In genomic region chr20:17680836-17681740, GRCh38 we compare ENCODE assay signal across 8 cellular contexts. TPM values are rescaled to one million over a fixed set of nuclear protein-coding genes. Genes with fewer than 3 reads are reported as not detected.
DNase-seq lines count a peak whose midpoint lies in the region; ATAC-seq and TF ChIP-seq lines count a peak whose summit lies in the region.

No MANE protein-coding gene starts in this region.

- no peaks in the 10 kb centered on the region for H3K9me2 ChIP-seq in PC-9 (ENCODE audit: insufficient read depth)

- no peak for TF ChIP-seq POLR2A in esophagus squamous epithelium (IDR thresholded peaks at IDR 0.05)

- peak; percentile 38; the same call in 1 of the 2 replicates for TF ChIP-seq CTCF in PC-9 (conservative IDR thresholded peaks at IDR 0.05)
- TF ChIP-seq CTCF in esophagus squamous epithelium (IDR thresholded peaks at IDR 0.05) = peak; percentile 24 to 91 (median 82)

- ATAC-seq in GM19043 (IDR thresholded peaks at IDR 0.05; ENCODE audit: low read depth, unreplicated experiment) (peak; percentile 31), HG03439 (IDR thresholded peaks at IDR 0.05; ENCODE audit: unreplicated experiment) (peak; percentile 46)
- peak; percentile 50 to 56 for ATAC-seq in activated T-cell treated with anti-CD3 and anti-CD28 coated beads, Interleukin-2, amount 50 U/mL, for 72 hours (replicated peaks in 1 of 2)

- H3K4me1 ChIP-seq in BLaER1 (peaks cover 32% of the 10 kb centered on the region), PC-9 (replicated peaks; ENCODE audit: insufficient read depth) (peaks cover 24% of the 10 kb centered on the region), esophagus squamous epithelium (peaks cover 11 to 47% (median 15%) of the 10 kb centered on the region in 3 donors)

- CTCF ChIA-PET in PC-9 (lab: Charles Lee) = interaction anchor here (0.5 to 1.0 kb wide), 2 partner anchors 258 to 608 kb away, joined by 3 to 8 read pairs; no protein-coding TSS in a partner anchor

- H3F3A ChIP-seq in PC-9 (ENCODE audit: insufficient read depth, low read depth) = peaks cover 16% of the 10 kb centered on the region

- POLR2A ChIA-PET in PC-9 (lab: Charles Lee; ENCODE audit: unreplicated experiment) = interaction anchor here (0.5 kb wide), 1 partner anchor 215 kb away, joined by 5 read pairs; no protein-coding TSS in a partner anchor

- H3K36me3 ChIP-seq in BLaER1 = peaks cover 33% of the 10 kb centered on the region
- H3K36me3 ChIP-seq in PC-9 (ENCODE audit: low read depth) = peaks cover 7% of the 10 kb centered on the region; the same call in 1 of the 2 replicates
- H3K36me3 ChIP-seq in esophagus squamous epithelium = peaks cover 0 to 32% (median 0%) of the 10 kb centered on the region in 3 donors

- no peaks in the 10 kb centered on the region for H3K9me3 Mint-ChIP-seq in activated T-cell treated with anti-CD3 and anti-CD28 coated beads, Interleukin-2, amount 50 U/mL, for 72 hours

- no peak overlapping the region for H3K27ac Mint-ChIP-seq in activated T-cell treated with anti-CD3 and anti-CD28 coated beads, Interleukin-2, amount 50 U/mL, for 72 hours

- H3K9me3 ChIP-seq in BLaER1 (no peaks in the 10 kb centered on the region), PC-9 (ENCODE audit: insufficient read depth, low read depth) (no peaks in the 10 kb centered on the region), esophagus squamous epithelium (no peaks in the 10 kb centered on the region)

- H3K27ac ChIP-seq in BLaER1 (peak overlapping the region; percentile 91), PC-9 (peak overlapping the region; percentile 87), esophagus squamous epithelium (peak overlapping the region; percentile 92 to 99 (median 98))

- H3K4me2 ChIP-seq in BLaER1 = peak overlapping the region; percentile 97
- peak overlapping the region; percentile 88 for H3K4me2 ChIP-seq in PC-9

- peaks cover 47% of the 10 kb centered on the region for H3K79me2 ChIP-seq in PC-9 (ENCODE audit: low read depth)

- peaks cover 15% of the 10 kb centered on the region for H3K4me1 Mint-ChIP-seq in activated T-cell treated with anti-CD3 and anti-CD28 coated beads, Interleukin-2, amount 50 U/mL, for 72 hours (ENCODE audit: low read depth)

- peaks cover 27% of the 10 kb centered on the region for H3K27me3 Mint-ChIP-seq in activated T-cell treated with anti-CD3 and anti-CD28 coated beads, Interleukin-2, amount 50 U/mL, for 72 hours (ENCODE audit: low read depth)

- WGBS in esophagus squamous epithelium, 2 donors = 0% methylated on average over 5 of the region's 112 CpGs; no CpG with 5 or more reads in 1 of the 2 donors

- H3K27me3 ChIP-seq in BLaER1 = no peaks in the 10 kb centered on the region
- H3K27me3 ChIP-seq in PC-9 (ENCODE audit: insufficient read depth, low read depth) = peaks cover 29% of the 10 kb centered on the region
- H3K27me3 ChIP-seq in esophagus squamous epithelium = peaks cover 0 to 14% (median 0%) of the 10 kb centered on the region in 4 donors

- peak overlapping the region; percentile 88 for H3K4me3 ChIP-seq in BLaER1
- H3K4me3 ChIP-seq in PC-9 = peak overlapping the region; percentile 66
- peak overlapping the region; percentile 75 to 96 (median 85) for H3K4me3 ChIP-seq in esophagus squamous epithelium

- peak overlapping the region; percentile 77 to 78 for H3K4me3 Mint-ChIP-seq in activated T-cell treated with anti-CD3 and anti-CD28 coated beads, Interleukin-2, amount 50 U/mL, for 72 hours

- intact Hi-C loops in PC-9 (cut with micrococcal nuclease; ENCODE audit: unreplicated experiment) (loop anchor here (1.0 to 5.0 kb wide), 4 partner anchors 124 to 258 kb away; no protein-coding TSS in a partner anchor), esophagus squamous epithelium (cut with DNase I) (loop anchor here (5.0 kb wide), 1 partner anchor 216 kb away; no protein-coding TSS in a partner anchor)

- H3K9ac ChIP-seq in BLaER1 = peak overlapping the region; percentile 94

- peaks cover 2% of the 10 kb centered on the region in 2 donors for H3K36me3 Mint-ChIP-seq in activated T-cell treated with anti-CD3 and anti-CD28 coated beads, Interleukin-2, amount 50 U/mL, for 72 hours (ENCODE audit: insufficient read depth in 2 of 2)

- no TSS peak for BruUV-seq in PC-9 (replicated peaks; lab: Mats Ljungman, UMichigan)

- DNase-seq in PC-9 (peak; percentile 40 to 85), esophagus squamous epithelium (lab: John Stamatoyannopoulos, UW) (peak; percentile 15), myocyte (ENCODE audit: low read depth) (peak; percentile 81)
- DNase-seq in activated T-cell treated with anti-CD3 and anti-CD28 coated beads, Interleukin-2, amount 50 U/mL, for 72 hours = peak; percentile 84 to 88
- peak; percentile 27 to 73 for DNase-seq in stimulated activated CD8-positive, alpha-beta memory T cell treated with anti-CD3 and anti-CD28 coated beads, Interleukin-7, amount 100 ng/mL, for 4 hours (ENCODE audit: low read depth in 2 of 2)

- peaks cover 49% of the 10 kb centered on the region for H4K20me1 ChIP-seq in BLaER1
- H4K20me1 ChIP-seq in PC-9 (ENCODE audit: insufficient read depth) = peaks cover 10% of the 10 kb centered on the region; the same call in 1 of the 2 replicates

- peak overlapping the region; percentile 71 for H2AFZ ChIP-seq in PC-9

RNA-seq across cellular contexts. Expression of gene RRBP1, which starts 1.0 kb away (rescaled TPM):
- total RNA-seq in PC-9 (2021) (144 and 156 TPM in 2 replicates), esophagus squamous epithelium (100 to 1,000 TPM in 1 of 4 donors, 10 to 100 TPM in 3; 61.4 to 128 (median 72.7) TPM), myocyte (77.4 and 86.8 TPM in 2 replicates)
- 10 to 100 TPM; 17.1 to 25.7 TPM for total RNA-seq in activated T-cell treated with anti-CD3 and anti-CD28 coated beads, Interleukin-2, amount 50 U/mL, for 72 hours
- polyA plus RNA-seq in myocyte (2012) = 135 TPM

RNA-seq across cellular contexts. Expression of gene BANF2, which starts 18.7 kb away (rescaled TPM):
- total RNA-seq in PC-9 (2021) (not detected in 2 replicates), esophagus squamous epithelium (not detected), myocyte (not detected in 2 replicates)
- not detected for total RNA-seq in activated T-cell treated with anti-CD3 and anti-CD28 coated beads, Interleukin-2, amount 50 U/mL, for 72 hours
- polyA plus RNA-seq in myocyte (2012) = not detected

Comparison
In these comparisons a context has a peak if more than half of its experiments do, and no peak if none do; other contexts are left out.
1. Peak in every context shown above with its lines: DNase-seq, ATAC-seq, H3K4me3 ChIP-seq and H3K27ac ChIP-seq.
2. DNase-seq: peak in every context shown above with its lines; median percentile 86 in activated T-cell treated with anti-CD3 and anti-CD28 coated beads, Interleukin-2, amount 50 U/mL, for 72 hours; 81 in myocyte; 62 in PC-9; 50 in stimulated activated CD8-positive, alpha-beta memory T cell treated with anti-CD3 and anti-CD28 coated beads, Interleukin-7, amount 100 ng/mL, for 4 hours; 15 in esophagus squamous epithelium.